8 cellular contexts compared by ENCODE assay signal in genomic region chr5:177479774-177480173, GRCh38. TPM values are rescaled to one million over a fixed set of nuclear protein-coding genes. Genes with fewer than 3 reads are reported as not detected.
DNase-seq lines count a peak whose midpoint lies in the region; ATAC-seq and TF ChIP-seq lines count a peak whose summit lies in the region.

No MANE protein-coding gene starts in this region.

- no peak for TF ChIP-seq POLR2A in stomach (IDR thresholded peaks at IDR 0.05)

- peaks cover 13 to 28% (median 20%) of the 10 kb centered on the region in 4 donors for H3K36me3 ChIP-seq in stomach

- no peaks in the 10 kb centered on the region for H3K27me3 ChIP-seq in stomach

- no peaks in the 10 kb centered on the region for H3K9me3 ChIP-seq in stomach

- peaks cover 15 to 89% (median 53%) of the 10 kb centered on the region in 4 donors for H3K4me1 ChIP-seq in stomach

- no peak for TF ChIP-seq EP300 in stomach (IDR thresholded peaks at IDR 0.05)

- H3K4me1 Mint-ChIP-seq in activated T-helper 2 cell treated with anti-CD3 and anti-CD28 coated beads, Interferon-gamma antibody, Interleukin-2, Interleukin-4, amounts not matched to agents 10 μg/mL and 5 μg/mL and 100 μg/mL, durations not matched to agents 14 hours and 24 hours and 36 hours (ENCODE audit: low read depth) = peaks cover 37% of the 10 kb centered on the region
- peaks cover 18 to 24% of the 10 kb centered on the region in 2 donors for H3K4me1 Mint-ChIP-seq in immature natural killer cell

- H3K9me3 Mint-ChIP-seq in activated T-helper 2 cell treated with anti-CD3 and anti-CD28 coated beads, Interferon-gamma antibody, Interleukin-2, Interleukin-4, amounts not matched to agents 10 μg/mL and 5 μg/mL and 100 μg/mL, durations not matched to agents 14 hours and 24 hours and 36 hours = no peaks in the 10 kb centered on the region
- no peaks in the 10 kb centered on the region for H3K9me3 Mint-ChIP-seq in immature natural killer cell

- H3K36me3 Mint-ChIP-seq in activated T-helper 2 cell treated with anti-CD3 and anti-CD28 coated beads, Interferon-gamma antibody, Interleukin-2, Interleukin-4, amounts not matched to agents 10 μg/mL and 5 μg/mL and 100 μg/mL, durations not matched to agents 14 hours and 24 hours and 36 hours (ENCODE audit: low read depth) = peaks cover 9% of the 10 kb centered on the region
- H3K36me3 Mint-ChIP-seq in immature natural killer cell = peaks cover 0 to 2% (median 0%) of the 10 kb centered on the region in 3 donors

- peaks cover 2% of the 10 kb centered on the region for H3K27me3 Mint-ChIP-seq in activated T-helper 2 cell treated with anti-CD3 and anti-CD28 coated beads, Interferon-gamma antibody, Interleukin-2, Interleukin-4, amounts not matched to agents 10 μg/mL and 5 μg/mL and 100 μg/mL, durations not matched to agents 14 hours and 24 hours and 36 hours (ENCODE audit: low read depth)
- H3K27me3 Mint-ChIP-seq in immature natural killer cell (ENCODE audit: low read depth in 3 of 3) = peaks cover 0 to 12% (median 2%) of the 10 kb centered on the region in 3 donors

- 38 to 78% (median 68%) methylated on average over 14 of the region's 14 CpGs for whole genome bisulfite sequencing in stomach, 5 donors

- no peak overlapping the region for H3K4me3 Mint-ChIP-seq in activated T-helper 2 cell treated with anti-CD3 and anti-CD28 coated beads, Interferon-gamma antibody, Interleukin-2, Interleukin-4, amounts not matched to agents 10 μg/mL and 5 μg/mL and 100 μg/mL, durations not matched to agents 14 hours and 24 hours and 36 hours (ENCODE audit: low read depth)
- H3K4me3 Mint-ChIP-seq in immature natural killer cell = peak overlapping the region in 4 of 5 donors; percentile 53 to 74 (median 68)

- ATAC-seq in HG03521 (IDR thresholded peaks at IDR 0.05; ENCODE audit: unreplicated experiment) (no peak), HG02610 (IDR thresholded peaks at IDR 0.05; ENCODE audit: unreplicated experiment) (no peak)

- no peak for TF ChIP-seq CTCF in stomach (IDR thresholded peaks at IDR 0.05)

- H3K27ac ChIP-seq in stomach = peak overlapping the region in 4 of 5 donors; percentile 65 to 83 (median 80)

- DNase-seq in NOMO-1 treated with DMSO at 0.1 percent for 48 hours (lab: John Stamatoyannopoulos, UW; ENCODE audit: unreplicated experiment) = peak; percentile 23
- DNase-seq in NOMO-1 treated with dmso at 0.1 percent for 144 hours (lab: John Stamatoyannopoulos, UW; ENCODE audit: unreplicated experiment) = no peak
- no peak for DNase-seq in activated T-helper 2 cell treated with anti-CD3 and anti-CD28 coated beads, Interferon-gamma antibody, Interleukin-2, Interleukin-4, amounts not matched to agents 10 μg/mL and 5 μg/mL and 100 μg/mL, durations not matched to agents 14 hours and 24 hours and 36 hours (ENCODE audit: low spot score)
- no peak for DNase-seq in immature natural killer cell
- DNase-seq in stomach = no peak
- DNase-seq in AG08396 (ENCODE audit: low spot score) = no peak

- intact Hi-C loops in activated T-helper 2 cell treated with anti-CD3 and anti-CD28 coated beads, Interferon-gamma antibody, Interleukin-2, Interleukin-4, amounts not matched to agents 10 μg/mL and 5 μg/mL and 100 μg/mL, durations not matched to agents 14 hours and 24 hours and 36 hours (cut with micrococcal nuclease) = no loop called here
- intact Hi-C loops in stomach (cut with DNase I; ENCODE audit: low total_unique reads) = no loop called here

- no peak overlapping the region for H3K4me3 ChIP-seq in stomach

- H3K27ac Mint-ChIP-seq in activated T-helper 2 cell treated with anti-CD3 and anti-CD28 coated beads, Interferon-gamma antibody, Interleukin-2, Interleukin-4, amounts not matched to agents 10 μg/mL and 5 μg/mL and 100 μg/mL, durations not matched to agents 14 hours and 24 hours and 36 hours = peak overlapping the region; percentile 63
- H3K27ac Mint-ChIP-seq in immature natural killer cell = peak overlapping the region; percentile 79 to 93 (median 88)

RNA-seq across cellular contexts. Expression of gene DBN1, which starts 6.3 kb away (rescaled TPM):
- total RNA-seq in activated T-helper 2 cell treated with anti-CD3 and anti-CD28 coated beads, Interferon-gamma antibody, Interleukin-2, Interleukin-4, amounts not matched to agents 10 μg/mL and 5 μg/mL and 100 μg/mL, durations not matched to agents 14 hours and 24 hours and 36 hours = 28.7 and 32.9 TPM in 2 replicates
- polyA plus RNA-seq in immature natural killer cell (1 to 10 TPM in 2 of 3 donors, under 1 TPM in 1; 0.93 to 4.2 (median 2.8) TPM), stomach (10 to 100 TPM; 14.7 to 31.3 (median 22.7) TPM)
- 10 to 100 TPM; 15.2 to 78.1 (median 53.3) TPM for total RNA-seq in stomach

RNA-seq across cellular contexts. Expression of gene PDLIM7, which starts 17.6 kb away (rescaled TPM):
- 85.4 and 86.9 TPM in 2 replicates for total RNA-seq in activated T-helper 2 cell treated with anti-CD3 and anti-CD28 coated beads, Interferon-gamma antibody, Interleukin-2, Interleukin-4, amounts not matched to agents 10 μg/mL and 5 μg/mL and 100 μg/mL, durations not matched to agents 14 hours and 24 hours and 36 hours
- polyA plus RNA-seq in immature natural killer cell = 1 to 10 TPM; 1.1 to 3.3 (median 2.3) TPM
- total RNA-seq in stomach = 100 to 1,000 TPM in 2 of 5 donors, 10 to 100 TPM in 3; 14.6 to 126 (median 97.0) TPM
- 100 to 1,000 TPM in 1 of 3 donors, 10 to 100 TPM in 2; 43.5 to 142 (median 76.6) TPM for polyA plus RNA-seq in stomach

RNA-seq across cellular contexts. Expression of gene DOK3, which starts 29.9 kb away (rescaled TPM):
- 3.3 and 4.9 TPM in 2 replicates for total RNA-seq in activated T-helper 2 cell treated with anti-CD3 and anti-CD28 coated beads, Interferon-gamma antibody, Interleukin-2, Interleukin-4, amounts not matched to agents 10 μg/mL and 5 μg/mL and 100 μg/mL, durations not matched to agents 14 hours and 24 hours and 36 hours
- polyA plus RNA-seq in immature natural killer cell (1 to 10 TPM in 1 of 3 donors, under 1 TPM in 1, not detected in 1; 0.48 to 1.3 TPM), stomach (1 to 10 TPM; 2.4 to 6.0 (median 4.9) TPM)
- total RNA-seq in stomach = 10 to 100 TPM in 1 of 5 donors, 1 to 10 TPM in 2, under 1 TPM in 1, not detected in 1; 0.43 to 31.2 (median 3.9) TPM

RNA-seq across cellular contexts. Expression of gene PRR7, which starts 33.2 kb away (rescaled TPM):
- 12.1 and 13.0 TPM in 2 replicates for total RNA-seq in activated T-helper 2 cell treated with anti-CD3 and anti-CD28 coated beads, Interferon-gamma antibody, Interleukin-2, Interleukin-4, amounts not matched to agents 10 μg/mL and 5 μg/mL and 100 μg/mL, durations not matched to agents 14 hours and 24 hours and 36 hours
- polyA plus RNA-seq in immature natural killer cell (10 to 100 TPM in 2 of 3 donors, 1 to 10 TPM in 1; 9.6 to 25.4 (median 17.5) TPM), stomach (1 to 10 TPM in 2 of 3 donors, under 1 TPM in 1; 0.61 to 3.7 (median 1.5) TPM)
- under 1 TPM in 1 of 5 donors, not detected in 4; 0.73 TPM for total RNA-seq in stomach

RNA-seq across cellular contexts. Expression of gene DDX41, which starts 37.0 kb away (rescaled TPM):
- total RNA-seq in activated T-helper 2 cell treated with anti-CD3 and anti-CD28 coated beads, Interferon-gamma antibody, Interleukin-2, Interleukin-4, amounts not matched to agents 10 μg/mL and 5 μg/mL and 100 μg/mL, durations not matched to agents 14 hours and 24 hours and 36 hours = 138 and 144 TPM in 2 replicates
- polyA plus RNA-seq in immature natural killer cell = 10 to 100 TPM; 20.0 to 62.6 (median 46.4) TPM
- 100 to 1,000 TPM in 3 of 5 donors, 10 to 100 TPM in 2; 54.9 to 263 (median 128) TPM for total RNA-seq in stomach
- polyA plus RNA-seq in stomach = 10 to 100 TPM; 65.3 to 72.9 (median 71.0) TPM
